Comparison of ENCODE assay signal across 10 cellular contexts in genomic region chr18:26771524-26771923, GRCh38.
DNase-seq lines count a peak whose midpoint lies in the region; ATAC-seq and TF ChIP-seq lines count a peak whose summit lies in the region.
"Had no signal": no experiment of that assay in that cellular context is flagged by ENCODE, and none has a peak within 500 bp of the region (broad histone marks: within the 10 kb centered on the region; RNA-seq: fewer than 3 reads in every experiment).

No MANE protein-coding gene starts in this region.

- H3K27me3 ChIP-seq in body of pancreas, result no peaks in the 10 kb centered on the region
- H3K27me3 ChIP-seq in liver (ENCODE audit: control insufficient read depth in 4 of 4, insufficient read depth in 4 of 4, low read length in 3 of 4), result no peaks in the 10 kb centered on the region

- no peak overlapping the region for H3K4me3 Mint-ChIP-seq in effector memory CD8-positive, alpha-beta T cell
- H3K4me3 Mint-ChIP-seq: dendritic cell treated with granulocyte-macrophage colony-stimulating factor and Interleukin-4, amounts not matched to agents 40 ng/mL and 50 ng/mL, for 4 days; naive B cell had no signal

- no peaks in the 10 kb centered on the region for H3K9me3 ChIP-seq in body of pancreas
- H3K9me3 ChIP-seq in liver (ENCODE audit: control insufficient read depth in 4 of 4, low read length in 3 of 4), result no peaks in the 10 kb centered on the region

- TF ChIP-seq POLR2A in body of pancreas (IDR thresholded peaks at IDR 0.05), result no peak

- no peaks in the 10 kb centered on the region for H3K36me3 Mint-ChIP-seq in effector memory CD8-positive, alpha-beta T cell (ENCODE audit: insufficient read depth)

- H3K27ac ChIP-seq in body of pancreas, result no peak overlapping the region
- H3K27ac ChIP-seq in liver (ENCODE audit: low read depth in 1 of 2, low read length in 2 of 2), result no peak overlapping the region

- H3K4me3 ChIP-seq in body of pancreas (no peak overlapping the region), liver (ENCODE audit: low read depth in 1 of 3, low read length in 3 of 3) (no peak overlapping the region)

- TF ChIP-seq RAD21 in liver (IDR thresholded peaks at IDR 0.05), result peak; percentile 91 to 96

- H3K27me3 Mint-ChIP-seq in effector memory CD8-positive, alpha-beta T cell, result no peaks in the 10 kb centered on the region
- H3K27me3 Mint-ChIP-seq: dendritic cell treated with granulocyte-macrophage colony-stimulating factor and Interleukin-4, amounts not matched to agents 40 ng/mL and 50 ng/mL, for 4 days had no signal

- intact Hi-C loops in body of pancreas (cut with DNase I), result no loop called here

- TF ChIP-seq CTCF in body of pancreas (IDR thresholded peaks at IDR 0.05) (peak; percentile 17 to 70 (median 58)), liver (IDR thresholded peaks at IDR 0.05; ENCODE audit: low read depth, low read length, missing input control) (peak; percentile 75)

- H3K4me1 ChIP-seq in body of pancreas (no peaks in the 10 kb centered on the region), liver (ENCODE audit: control insufficient read depth in 4 of 4, insufficient read depth in 4 of 4, low read length in 3 of 4) (peaks cover 0 to 5% (median 0%) of the 10 kb centered on the region in 4 donors)

- H3K27ac Mint-ChIP-seq in effector memory CD8-positive, alpha-beta T cell, result no peak overlapping the region
- H3K27ac Mint-ChIP-seq: dendritic cell treated with granulocyte-macrophage colony-stimulating factor and Interleukin-4, amounts not matched to agents 40 ng/mL and 50 ng/mL, for 4 days; naive B cell had no signal

- ATAC-seq in HG03159 (IDR thresholded peaks at IDR 0.05; ENCODE audit: unreplicated experiment) (peak; percentile 62), body of pancreas (peak; percentile 66), GM18511 (IDR thresholded peaks at IDR 0.05; ENCODE audit: unreplicated experiment) (no peak)
- ATAC-seq in effector memory CD8-positive, alpha-beta T cell (replicated peaks), result no peak

- H3K9ac ChIP-seq in liver (ENCODE audit: low read depth in 1 of 2, low read length in 2 of 2), result no peak overlapping the region

- no peaks in the 10 kb centered on the region for H3K4me1 Mint-ChIP-seq in effector memory CD8-positive, alpha-beta T cell (ENCODE audit: low read depth in 2 of 2)
- H3K4me1 Mint-ChIP-seq: naive B cell had no signal

- peaks cover 4 to 8% of the 10 kb centered on the region in 2 donors for H3K9me3 Mint-ChIP-seq in effector memory CD8-positive, alpha-beta T cell

- 0 to 15% methylated on average over 1 of the region's 1 CpG for WGBS in body of pancreas, 2 donors
- 5% methylated on average over 1 of the region's 1 CpG for WGBS in liver

- DNase-seq in EL (peak; percentile 5), body of pancreas (peak in 3 of 4 donors; percentile 39 to 41 (median 39)), amygdala (lab: John Stamatoyannopoulos, UW) (no peak)
- DNase-seq in effector memory CD8-positive, alpha-beta T cell, result no peak
- no peak for DNase-seq in activated effector memory CD4-positive, alpha-beta T cell treated with Interleukin-2 at 50 U/mL for 16 hours
- DNase-seq: naive B cell had no signal

- no peaks in the 10 kb centered on the region for H3K36me3 ChIP-seq in body of pancreas (replicated peaks in 1 of 2; ENCODE audit: insufficient read depth in 1 of 2, low read depth in 2 of 2)
- H3K36me3 ChIP-seq in liver (ENCODE audit: control insufficient read depth in 4 of 4, insufficient read depth in 3 of 4, low read depth in 1 of 4, low read length in 3 of 4), result no peaks in the 10 kb centered on the region

TF ChIP-seq in liver, 16 proteins besides CTCF, POLR2A, EP300 and RAD21:
- TF ChIP-seq REST (IDR thresholded peaks at IDR 0.05) (no peak), MAX (IDR thresholded peaks at IDR 0.05) (no peak), ZBTB33 (IDR thresholded peaks at IDR 0.05) (no peak), TAF1 (conservative IDR thresholded peaks at IDR 0.05) (no peak), GABPA (IDR thresholded peaks at IDR 0.05 in 1 of 2, conservative IDR thresholded peaks at IDR 0.05 in 1 of 2) (no peak), FOXA2 (IDR thresholded peaks at IDR 0.05) (no peak), NR2F2 (IDR thresholded peaks at IDR 0.05) (no peak), YY1 (IDR thresholded peaks at IDR 0.05) (no peak), SP1 (IDR thresholded peaks at IDR 0.05) (no peak), RXRA (IDR thresholded peaks at IDR 0.05) (no peak), JUND (IDR thresholded peaks at IDR 0.05) (no peak), EGR1 (IDR thresholded peaks at IDR 0.05; ENCODE audit: low read depth in 2 of 2) (no peak), HNF4A (conservative IDR thresholded peaks at IDR 0.05) (no peak), ATF3 (IDR thresholded peaks at IDR 0.05) (no peak), HNF4G (IDR thresholded peaks at IDR 0.05) (no peak), FOXA1 (IDR thresholded peaks at IDR 0.05) (no peak)
TF ChIP-seq in liver: peak in this region for 0.

Comparison
In these comparisons a context has a peak if more than half of its experiments do, and no peak if none do; other contexts are left out.
1. DNase-seq: peak in EL (single experiment) and body of pancreas (3 of 4); none in effector memory CD8-positive, alpha-beta T cell (0 of 3), activated effector memory CD4-positive, alpha-beta T cell treated with Interleukin-2 at 50 U/mL for 16 hours (single experiment) and amygdala (0 of 56).
2. ATAC-seq: peak in HG03159 (single experiment) and body of pancreas (single experiment); none in effector memory CD8-positive, alpha-beta T cell (single experiment) and GM18511 (single experiment).